In genomic region chr7:121442845-121443244, GRCh38 we compare ENCODE assay signal across 10 cellular contexts. TPM values are rescaled to one million over a fixed set of nuclear protein-coding genes. Genes with fewer than 3 reads are reported as not detected.
DNase-seq lines count a peak whose midpoint lies in the region; ATAC-seq, FAIRE-seq and TF ChIP-seq lines count a peak whose summit lies in the region.
"Had no signal": no experiment of that assay in that cellular context is flagged by ENCODE, and none has a peak within 500 bp of the region (broad histone marks: within the 10 kb centered on the region; RNA-seq: fewer than 3 reads in every experiment).

No MANE protein-coding gene starts in this region.

- peaks cover 0 to 19% (median 3%) of the 10 kb centered on the region in 4 donors for H3K4me1 ChIP-seq in tibial artery

- peak; percentile 86 for ATAC-seq in stimulated activated naive CD8-positive, alpha-beta T cell treated with anti-CD3 and anti-CD28 coated beads, Interleukin-15, Interleukin-2, amounts not matched to agents 100 U/mL and 50 U/mL, for 24 hours

- H3K27me3 ChIP-seq in bronchial epithelial cell (ENCODE audit: control insufficient read depth, insufficient read depth, low read length) (no peaks in the 10 kb centered on the region), tibial artery (no peaks in the 10 kb centered on the region)

- no peaks in the 10 kb centered on the region for H3K9me3 ChIP-seq in tibial artery

- FAIRE-seq in bronchial epithelial cell (lab: Jason Lieb, UNC) = peak; percentile 79

- intact Hi-C loops in tibial artery (cut with DNase I; ENCODE audit: low total_unique reads) = no loop called here

- H3K27ac ChIP-seq in tibial artery = no peak overlapping the region

- no peaks in the 10 kb centered on the region for H3K36me3 ChIP-seq in bronchial epithelial cell (ENCODE audit: control insufficient read depth, insufficient read depth, low read length)
- H3K36me3 ChIP-seq in tibial artery = no peaks in the 10 kb centered on the region

- TF ChIP-seq CTCF in bronchial epithelial cell (IDR thresholded peaks at IDR 0.05; ENCODE audit: insufficient read depth, low read length, severe bottlenecking) = no peak
- no peak for TF ChIP-seq CTCF in tibial artery (IDR thresholded peaks at IDR 0.05)

- no peak for TF ChIP-seq POLR2A in erythroblast (IDR thresholded peaks at IDR 0.05; ENCODE audit: low read length)

- no peak overlapping the region for H3K4me3 ChIP-seq in bronchial epithelial cell (ENCODE audit: low read depth, low read length)
- no peak overlapping the region for H3K4me3 ChIP-seq in tibial artery

- DNase-seq in stimulated activated CD4-positive, alpha-beta T cell treated with anti-CD3 and anti-CD28 coated beads, Interleukin-1b, Interleukin-23, amount 100 ng/mL, for 48 hours = peak; percentile 5
- no peak for DNase-seq in stimulated activated CD4-positive, alpha-beta T cell treated with anti-CD3 and anti-CD28 coated beads, Interleukin-4, amount 100 ng/mL, for 4 hours
- peak; percentile 45 for DNase-seq in NCI-H226
- DNase-seq in bronchial epithelial cell (ENCODE audit: low read depth) = peak; percentile 56
- peak; percentile 7 for DNase-seq in stimulated activated naive CD8-positive, alpha-beta T cell treated with anti-CD3 and anti-CD28 coated beads, Interleukin-15, Interleukin-2, amounts not matched to agents 100 U/mL and 50 U/mL, for 24 hours
- no peak for DNase-seq in tibial artery
- no peak for DNase-seq in erythroblast (lab: John Stamatoyannopoulos, UW)
- no peak for DNase-seq in NCI-H2227 treated with DMSO at 0.1 percent for 48 hours (lab: John Stamatoyannopoulos, UW)
- DNase-seq: C1 segment of cervical spinal cord, NCI-H524 treated with DMSO at 0.1 percent for 48 hours had no signal

RNA-seq across cellular contexts. Expression of gene FAM3C, which starts 46.7 kb away (rescaled TPM):
- 41.9 and 42.6 TPM in 2 replicates for total RNA-seq in bronchial epithelial cell

Comparison
In these comparisons a context has a peak if more than half of its experiments do, and no peak if none do; other contexts are left out.
1. DNase-seq: peak in stimulated activated CD4-positive, alpha-beta T cell treated with anti-CD3 and anti-CD28 coated beads, Interleukin-1b, Interleukin-23, amount 100 ng/mL, for 48 hours (single experiment), NCI-H226 (single experiment), bronchial epithelial cell (single experiment) and stimulated activated naive CD8-positive, alpha-beta T cell treated with anti-CD3 and anti-CD28 coated beads, Interleukin-15, Interleukin-2, amounts not matched to agents 100 U/mL and 50 U/mL, for 24 hours (single experiment); none in stimulated activated CD4-positive, alpha-beta T cell treated with anti-CD3 and anti-CD28 coated beads, Interleukin-4, amount 100 ng/mL, for 4 hours (0 of 2), tibial artery (0 of 2), erythroblast (0 of 2) and NCI-H2227 treated with DMSO at 0.1 percent for 48 hours (single experiment).